ENCODE assay signal across 28 cellular contexts in the genomic region with DNA sequence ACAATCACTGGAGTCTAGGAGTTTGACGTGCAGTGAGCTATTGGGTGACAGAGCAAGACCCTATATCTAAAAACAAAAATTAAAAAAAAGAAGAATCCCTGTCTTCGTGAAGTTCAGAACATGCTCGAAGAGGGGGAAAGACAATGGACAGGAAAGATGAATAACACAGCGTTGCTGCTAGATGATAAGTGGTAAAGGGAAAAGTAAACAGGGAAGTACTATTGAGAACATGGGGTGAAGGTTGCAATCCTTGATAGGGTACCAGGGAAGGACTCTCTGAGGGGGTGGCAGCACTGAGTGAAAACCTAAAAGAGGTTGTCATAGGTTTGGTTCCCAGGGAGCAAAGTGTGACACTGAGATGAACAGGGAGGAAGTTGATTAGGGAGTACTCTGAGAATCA.
"Had no signal": no experiment of that assay in that cellular context is flagged by ENCODE, and none has a peak within 500 bp of the region (broad histone marks: within the 10 kb centered on the region; RNA-seq: fewer than 3 reads in every experiment).

No MANE protein-coding gene starts in this region.

- H3K36me3 Mint-ChIP-seq: activated CD4-positive, alpha-beta memory T cell treated with anti-CD3 and anti-CD28 coated beads for 36 hours; stimulated activated effector memory CD8-positive, alpha-beta T cell treated with anti-CD3 and anti-CD28 coated beads, Interleukin-12 subunit alpha, Interleukin-12 subunit beta, amount 100 ng/mL, for 72 hours had no signal

- FAIRE-seq: astrocyte, keratinocyte had no signal

- H3K4me3 ChIP-seq: thoracic aorta, uterus had no signal

- H3K4me3 Mint-ChIP-seq: activated CD4-positive, alpha-beta memory T cell treated with anti-CD3 and anti-CD28 coated beads for 36 hours; activated CD4-positive, alpha-beta T cell treated with anti-CD3 and anti-CD28 coated beads, Interleukin-2, amount 10 ng/mL, durations not matched to agents 24 days and 14 days; activated T-cell treated with anti-CD3 and anti-CD28 coated beads, Interleukin-2, amount 50 U/mL, for 24 hours; effector memory CD8-positive, alpha-beta T cell; stimulated activated effector memory CD8-positive, alpha-beta T cell treated with anti-CD3 and anti-CD28 coated beads, Interleukin-12 subunit alpha, Interleukin-12 subunit beta, amount 100 ng/mL, for 72 hours; stimulated activated naive CD8-positive, alpha-beta T cell treated with anti-CD3 and anti-CD28 coated beads, Interleukin-15, Interleukin-2, amounts not matched to agents 100 ng/mL and 50 ng/mL, for 24 hours; T-helper 2 cell treated with Interferon-gamma antibody and Interleukin-4, amounts not matched to agents 5 μg/mL and 100 μg/mL, for 36 hours had no signal

- H3K9ac ChIP-seq: parathyroid adenoma had no signal

- H3K9me3 ChIP-seq: thoracic aorta, uterus had no signal

- H3K27ac Mint-ChIP-seq: activated CD4-positive, alpha-beta memory T cell treated with anti-CD3 and anti-CD28 coated beads for 36 hours; activated CD4-positive, alpha-beta T cell treated with anti-CD3 and anti-CD28 coated beads, Interleukin-2, amount 10 ng/mL, durations not matched to agents 24 days and 14 days; activated T-cell treated with anti-CD3 and anti-CD28 coated beads, Interleukin-2, amount 50 U/mL, for 24 hours; effector memory CD8-positive, alpha-beta T cell; stimulated activated effector memory CD8-positive, alpha-beta T cell treated with anti-CD3 and anti-CD28 coated beads, Interleukin-12 subunit alpha, Interleukin-12 subunit beta, amount 100 ng/mL, for 72 hours; stimulated activated naive CD8-positive, alpha-beta T cell treated with anti-CD3 and anti-CD28 coated beads, Interleukin-15, Interleukin-2, amounts not matched to agents 100 ng/mL and 50 ng/mL, for 24 hours; T-helper 2 cell treated with Interferon-gamma antibody and Interleukin-4, amounts not matched to agents 5 μg/mL and 100 μg/mL, for 36 hours had no signal

- DNase-seq: activated CD4-positive, alpha-beta memory T cell treated with anti-CD3 and anti-CD28 coated beads for 36 hours; activated CD4-positive, alpha-beta T cell treated with anti-CD3 and anti-CD28 coated beads, Interleukin-2, amount 10 ng/mL, durations not matched to agents 24 days and 14 days; activated CD4-positive, CD25-positive, alpha-beta regulatory T cell treated with anti-CD3 and anti-CD28 coated beads, Interleukin-2, amount 50 U/mL, for 72 hours; activated CD8-positive, alpha-beta memory T cell treated with anti-CD3 and anti-CD28 coated beads, Interleukin-2, amount 50 U/mL, for 48 hours; activated gamma-delta T cell; activated naive CD4-positive, alpha-beta T cell treated with anti-CD3 and anti-CD28 coated beads, Interleukin-2, amount 50 U/mL, for 16 hours; activated T-cell treated with anti-CD3 and anti-CD28 coated beads, Interleukin-2, amount 50 U/mL, for 24 hours; amniotic stem cell; caudate nucleus; cortex of kidney; effector memory CD8-positive, alpha-beta T cell; foreskin fibroblast; hippocampal formation; left cardiac atrium; left ventricle myocardium superior; occipital lobe; right cardiac atrium; stimulated activated CD4-positive, alpha-beta T cell treated with anti-CD3 and anti-CD28 coated beads, Interleukin-12 subunit alpha, Interleukin-12 subunit beta, amount 100 ng/mL, for 4 hours; stimulated activated CD4-positive, alpha-beta T cell treated with anti-CD3 and anti-CD28 coated beads, Interleukin-4, amount 100 ng/mL, for 24 hours; trophoblast cell; uterus had no signal

- H3K4me1 ChIP-seq: uterus had no signal

- H3K27me3 Mint-ChIP-seq: stimulated activated naive CD8-positive, alpha-beta T cell treated with anti-CD3 and anti-CD28 coated beads, Interleukin-15, Interleukin-2, amounts not matched to agents 100 ng/mL and 50 ng/mL, for 24 hours had no signal

- H3K27ac ChIP-seq: parathyroid adenoma, thoracic aorta, uterus had no signal

- H3K27me3 ChIP-seq: uterus had no signal

- ATAC-seq: effector memory CD8-positive, alpha-beta T cell; left cardiac atrium; left ventricle myocardium superior; right cardiac atrium; stimulated activated effector memory CD8-positive, alpha-beta T cell treated with anti-CD3 and anti-CD28 coated beads, Interleukin-12 subunit alpha, Interleukin-12 subunit beta, amount 100 ng/mL, for 72 hours had no signal

- H3K36me3 ChIP-seq: thoracic aorta, uterus had no signal

- H3K9me3 Mint-ChIP-seq: activated CD4-positive, alpha-beta memory T cell treated with anti-CD3 and anti-CD28 coated beads for 36 hours; activated CD4-positive, alpha-beta T cell treated with anti-CD3 and anti-CD28 coated beads, Interleukin-2, amount 10 ng/mL, durations not matched to agents 24 days and 14 days; activated T-cell treated with anti-CD3 and anti-CD28 coated beads, Interleukin-2, amount 50 U/mL, for 24 hours; effector memory CD8-positive, alpha-beta T cell; stimulated activated effector memory CD8-positive, alpha-beta T cell treated with anti-CD3 and anti-CD28 coated beads, Interleukin-12 subunit alpha, Interleukin-12 subunit beta, amount 100 ng/mL, for 72 hours; stimulated activated naive CD8-positive, alpha-beta T cell treated with anti-CD3 and anti-CD28 coated beads, Interleukin-15, Interleukin-2, amounts not matched to agents 100 ng/mL and 50 ng/mL, for 24 hours; T-helper 2 cell treated with Interferon-gamma antibody and Interleukin-4, amounts not matched to agents 5 μg/mL and 100 μg/mL, for 36 hours had no signal

- H2AFZ ChIP-seq: parathyroid adenoma had no signal
